In the genomic region with DNA sequence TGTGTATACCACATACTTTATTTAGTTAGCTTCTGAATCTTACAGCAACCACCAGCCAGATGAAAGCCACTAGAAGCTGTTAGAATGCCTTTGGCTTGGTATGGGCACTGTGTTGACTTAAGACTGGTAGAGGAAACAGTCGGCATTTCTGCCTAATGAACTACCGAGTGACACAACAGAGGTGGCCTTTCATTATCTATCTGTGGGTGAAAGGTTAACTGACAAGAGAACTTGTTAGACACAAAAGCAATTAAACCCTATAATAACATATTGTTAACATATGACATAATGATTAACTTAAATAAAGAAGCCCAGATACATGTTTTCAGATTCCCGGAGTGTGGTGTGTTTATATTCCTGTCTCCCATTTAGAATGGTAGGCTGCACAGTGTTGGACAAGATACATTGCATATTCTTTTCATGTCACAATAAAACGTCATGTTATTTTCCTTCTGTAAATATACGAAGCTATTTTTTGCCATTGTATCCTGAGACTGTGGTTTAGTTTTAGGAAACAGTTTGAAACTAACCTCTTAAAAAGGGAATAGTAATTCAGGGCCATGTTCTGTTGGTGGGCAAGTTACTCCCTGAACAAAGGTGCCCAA, we compare ENCODE assay signal across 1 cellular context.
TF ChIP-seq lines count a peak whose summit lies in the region.

No MANE protein-coding gene starts in this region.

TF ChIP-seq in HepG2, 621 proteins besides CTCF, POLR2A, EP300 and RAD21:
- 0 out of 2 replicates have a peak, but pooled peaks have one; percentile 20 for TF ChIP-seq HNRNPL (IDR thresholded peaks at IDR 0.05; ENCODE audit: low read depth, low read length)
- no peak for TF ChIP-seq KLF9 (CRISPR knock-in tag; IDR thresholded peaks at IDR 0.05; ENCODE audit: low read depth)
TF ChIP-seq in HepG2: peak in this region for 1.
